In the genomic region with DNA sequence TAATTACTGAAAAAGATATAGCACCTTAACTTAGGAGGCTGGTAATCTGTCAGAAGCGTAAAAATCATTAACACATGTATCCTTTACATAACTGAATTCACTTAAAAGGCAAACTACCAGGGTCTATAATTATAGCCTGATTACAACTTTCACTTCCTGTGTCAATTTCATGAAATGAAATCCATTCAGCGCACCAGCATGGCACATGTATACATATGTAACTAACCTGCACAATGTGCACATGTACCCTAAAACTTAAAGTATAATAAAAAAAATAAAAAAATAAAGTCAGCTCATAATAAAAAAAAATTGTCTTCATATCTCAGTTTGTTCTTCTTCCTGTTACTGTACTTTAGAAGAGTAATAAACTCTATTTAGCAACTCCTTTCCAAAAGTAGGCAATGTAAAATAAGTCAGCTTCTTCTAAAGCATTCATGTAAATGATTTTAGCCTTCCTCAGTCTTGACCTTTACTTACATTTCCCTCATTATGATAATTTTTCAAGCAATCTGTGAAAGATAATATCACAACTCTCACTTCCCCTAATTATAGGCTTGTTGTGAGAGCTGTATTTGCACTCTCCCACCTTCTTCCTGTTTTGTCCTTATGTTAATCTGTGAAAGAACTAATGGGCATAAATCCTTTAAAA, we compare ENCODE assay signal across 11 cellular contexts.
A peak's percentile ranks its signal among the peaks of the same experiment; 100 is the strongest.
DNase-seq lines count a peak whose midpoint lies in the region; ATAC-seq and FAIRE-seq lines count a peak whose summit lies in the region.
"Had no signal": no experiment of that assay in that cellular context is flagged by ENCODE, and none has a peak within 500 bp of the region (broad histone marks: within the 10 kb centered on the region; RNA-seq: fewer than 3 reads in every experiment).

No MANE protein-coding gene starts in this region.

- no peak overlapping the region for H3K27ac ChIP-seq in caudate nucleus (ENCODE audit: low read depth, low read length)

- H3K4me3 ChIP-seq in HAP-1: no peak overlapping the region

- ATAC-seq in GM19455 (IDR thresholded peaks at IDR 0.05; ENCODE audit: unreplicated experiment): peak; percentile 91
- ATAC-seq in HG03064 (IDR thresholded peaks at IDR 0.05; ENCODE audit: low read depth, unreplicated experiment): peak; percentile 98

- no peaks in the 10 kb centered on the region for H3K4me1 ChIP-seq in HAP-1

- H3K9me3 ChIP-seq in HAP-1: no peaks in the 10 kb centered on the region

- in situ Hi-C loops in HAP-1 (cut with MboI; ENCODE audit: low sequenced_read_pairs): no loop called here

- FAIRE-seq in G401.6 (lab: Jason Lieb, UNC): peak; percentile 65

- H3K27me3 ChIP-seq in HAP-1 (ENCODE audit: low read depth): no peaks in the 10 kb centered on the region

- no peaks in the 10 kb centered on the region for H3K36me3 ChIP-seq in HAP-1 (replicated peaks)

- peak; percentile 21 for DNase-seq in NCI-H748 treated with DMSO at 0.1 percent for 48 hours (lab: John Stamatoyannopoulos, UW)
- DNase-seq in HAP-1 (ENCODE audit: low spot score in 2 of 2): no peak
- DNase-seq in caudate nucleus (lab: John Stamatoyannopoulos, UW): no peak
- DNase-seq in iPS-NIHi7 (ENCODE audit: extremely low spot score): no peak
- DNase-seq in epidermal melanocyte (ENCODE audit: insufficient read length, low spot score): no peak
- DNase-seq: activated CD4-positive, alpha-beta memory T cell treated with anti-CD3 and anti-CD28 coated beads, Interleukin-2, amount 10 ng/mL, durations not matched to agents 7 days and 5 days; GOT3; NCI-H526 treated with DMSO at 0.1 percent for 48 hours had no signal
